In genomic region chr5:150945501-150945900, GRCh38 we compare ENCODE assay signal across 1 cellular context.
TF ChIP-seq lines count a peak whose summit lies in the region.

No MANE protein-coding gene starts in this region.

TF ChIP-seq in K562, 482 proteins besides CTCF, POLR2A, EP300 and RAD21 (continued from another document):
- TF ChIP-seq ZNF318 (IDR thresholded peaks at IDR 0.05; ENCODE audit: borderline replicate concordance in 1 of 2, low read depth in 1 of 2) = no peak
- TF ChIP-seq ZEB2 (IDR thresholded peaks at IDR 0.05) = no peak
- TF ChIP-seq ZNF3 (CRISPR knock-in tag; IDR thresholded peaks at IDR 0.05) = no peak
- no peak for TF ChIP-seq EP400 (IDR thresholded peaks at IDR 0.05)
- TF ChIP-seq ZNF740 (CRISPR knock-in tag; IDR thresholded peaks at IDR 0.05) = no peak
- no peak for TF ChIP-seq ZNF740 (tag; IDR thresholded peaks at IDR 0.05)
- TF ChIP-seq MNT (conservative IDR thresholded peaks at IDR 0.05) = no peak
- TF ChIP-seq ZNF512 (tag; IDR thresholded peaks at IDR 0.05) = no peak
